9 cellular contexts compared by ENCODE assay signal in the genomic region with DNA sequence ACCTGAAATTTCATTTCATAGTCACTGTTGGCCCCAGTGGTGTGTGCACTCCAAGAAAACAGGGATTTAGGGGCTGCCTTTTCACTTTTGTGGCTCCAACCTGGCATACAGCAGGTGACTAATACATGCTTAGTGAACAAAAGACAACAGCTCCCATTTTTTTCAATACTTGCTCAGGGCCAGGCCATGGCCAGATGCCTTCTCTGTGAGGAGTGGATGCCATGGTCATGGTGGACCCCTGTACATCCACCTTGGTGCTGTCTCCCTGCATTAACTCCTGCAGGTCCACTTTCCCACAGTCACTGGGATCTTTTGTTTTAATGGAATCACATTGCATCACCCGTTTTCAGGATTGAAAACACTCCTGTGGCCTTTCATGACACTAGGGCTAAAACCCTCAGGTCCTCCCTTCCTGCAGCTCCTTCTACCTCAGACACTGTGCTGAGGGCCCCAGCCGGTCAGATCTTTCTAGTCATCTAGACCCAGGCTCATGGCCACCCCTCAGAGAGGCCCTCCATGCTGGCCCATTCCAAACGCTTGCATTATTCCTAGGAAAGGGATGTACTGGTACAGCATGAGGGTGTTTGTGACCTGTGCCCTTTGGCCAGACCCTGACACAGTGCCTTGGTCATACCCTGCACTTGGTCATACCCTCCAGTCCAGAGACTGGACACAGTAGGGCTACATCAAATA. TPM values are rescaled to one million over a fixed set of nuclear protein-coding genes. Genes with fewer than 3 reads are reported as not detected.
DNase-seq lines count a peak whose midpoint lies in the region; ATAC-seq and TF ChIP-seq lines count a peak whose summit lies in the region.
"Had no signal": no experiment of that assay in that cellular context is flagged by ENCODE, and none has a peak within 500 bp of the region (broad histone marks: within the 10 kb centered on the region; RNA-seq: fewer than 3 reads in every experiment).

No MANE protein-coding gene starts in this region.

- WGBS in stomach, 5 donors: 70 to 83% (median 81%) methylated on average over 3 of the region's 3 CpGs

- H3K27me3 ChIP-seq in stomach: no peaks in the 10 kb centered on the region

- no peak for TF ChIP-seq CTCF in stomach (IDR thresholded peaks at IDR 0.05)

- CTCF ChIA-PET in activated CD4-positive, alpha-beta T cell treated with anti-CD3 and anti-CD28 coated beads for 36 hours (lab: Charles Lee): interaction anchor here (0.7 to 1.3 kb wide), 2 partner anchors 14 to 197 kb away, joined by 3 to 4 read pairs; a partner anchor contains a TSS

- TF ChIP-seq POLR2A in stomach (IDR thresholded peaks at IDR 0.05): no peak

- H3K36me3 ChIP-seq in stomach: peaks cover 0 to 31% (median 12%) of the 10 kb centered on the region in 4 donors

- no peak for ATAC-seq in activated CD4-positive, alpha-beta T cell treated with anti-CD3 and anti-CD28 coated beads for 36 hours
- no peak for ATAC-seq in GM18861 (IDR thresholded peaks at IDR 0.05; ENCODE audit: unreplicated experiment)

- H3K4me3 Mint-ChIP-seq in activated CD4-positive, alpha-beta T cell treated with anti-CD3 and anti-CD28 coated beads for 36 hours: peak overlapping the region; percentile 92
- peak overlapping the region; percentile 97 for H3K4me3 Mint-ChIP-seq in activated T-helper 1 cell treated with anti-CD3 and anti-CD28 coated beads, Interleukin-12 subunit alpha, Interleukin-12 subunit beta, Interleukin-2, Interleukin-4 antibody, amounts not matched to agents 30 ng/mL and 10 ng/mL and 1 ng/mL, durations not matched to agents 14 hours and 24 hours and 36 hours

- no peaks in the 10 kb centered on the region for H3K9me3 Mint-ChIP-seq in activated CD4-positive, alpha-beta T cell treated with anti-CD3 and anti-CD28 coated beads for 36 hours (ENCODE audit: low read depth)
- H3K9me3 Mint-ChIP-seq in activated T-helper 1 cell treated with anti-CD3 and anti-CD28 coated beads, Interleukin-12 subunit alpha, Interleukin-12 subunit beta, Interleukin-2, Interleukin-4 antibody, amounts not matched to agents 30 ng/mL and 10 ng/mL and 1 ng/mL, durations not matched to agents 14 hours and 24 hours and 36 hours: no peaks in the 10 kb centered on the region

- peaks cover 27% of the 10 kb centered on the region for H3K36me3 Mint-ChIP-seq in activated CD4-positive, alpha-beta T cell treated with anti-CD3 and anti-CD28 coated beads for 36 hours (ENCODE audit: low read depth)
- H3K36me3 Mint-ChIP-seq in activated T-helper 1 cell treated with anti-CD3 and anti-CD28 coated beads, Interleukin-12 subunit alpha, Interleukin-12 subunit beta, Interleukin-2, Interleukin-4 antibody, amounts not matched to agents 30 ng/mL and 10 ng/mL and 1 ng/mL, durations not matched to agents 14 hours and 24 hours and 36 hours (ENCODE audit: low read depth): peaks cover 18% of the 10 kb centered on the region

- peak overlapping the region; percentile 86 for H3K4me3 ChIP-seq in iPS-18c (ENCODE audit: insufficient read depth, low read depth, low read length)
- peak overlapping the region; percentile 82 to 89 (median 87) for H3K4me3 ChIP-seq in stomach

- H3K9me3 ChIP-seq in iPS-18c (ENCODE audit: control insufficient read depth, insufficient read depth, low read length): peaks cover 2% of the 10 kb centered on the region
- H3K9me3 ChIP-seq in stomach: no peaks in the 10 kb centered on the region

- H3K27me3 Mint-ChIP-seq in activated CD4-positive, alpha-beta T cell treated with anti-CD3 and anti-CD28 coated beads for 36 hours: no peaks in the 10 kb centered on the region
- no peaks in the 10 kb centered on the region for H3K27me3 Mint-ChIP-seq in activated T-helper 1 cell treated with anti-CD3 and anti-CD28 coated beads, Interleukin-12 subunit alpha, Interleukin-12 subunit beta, Interleukin-2, Interleukin-4 antibody, amounts not matched to agents 30 ng/mL and 10 ng/mL and 1 ng/mL, durations not matched to agents 14 hours and 24 hours and 36 hours (ENCODE audit: insufficient read depth)

- TF ChIP-seq EP300 in stomach (IDR thresholded peaks at IDR 0.05): no peak

- POLR2A ChIA-PET in activated CD4-positive, alpha-beta T cell treated with anti-CD3 and anti-CD28 coated beads for 36 hours (lab: Charles Lee): no interaction called here

- peak overlapping the region in 3 of 5 donors; percentile 84 to 92 (median 89) for H3K27ac ChIP-seq in stomach

- H3K4me1 ChIP-seq in stomach: peaks cover 13 to 44% (median 32%) of the 10 kb centered on the region in 4 donors

- intact Hi-C loops in activated CD4-positive, alpha-beta T cell treated with anti-CD3 and anti-CD28 coated beads for 36 hours (cut with DNase I, micrococcal nuclease): loop anchor here in 1 of 2 experiments (2.0 kb wide), 2 partner anchors 33 to 275 kb away; a partner anchor contains a TSS
- intact Hi-C loops in activated T-helper 1 cell treated with anti-CD3 and anti-CD28 coated beads, Interleukin-12 subunit alpha, Interleukin-12 subunit beta, Interleukin-2, Interleukin-4 antibody, amounts not matched to agents 30 ng/mL and 10 ng/mL and 1 ng/mL, durations not matched to agents 14 hours and 24 hours and 36 hours (cut with micrococcal nuclease): loop anchor here (2.0 kb wide), 1 partner anchor 101 kb away; no protein-coding TSS in a partner anchor
- intact Hi-C loops in stomach (cut with DNase I; ENCODE audit: low total_unique reads): loop anchor here (10.0 kb wide), 1 partner anchor 171 kb away; a partner anchor contains a TSS

- peaks cover 33% of the 10 kb centered on the region for H3K4me1 Mint-ChIP-seq in activated CD4-positive, alpha-beta T cell treated with anti-CD3 and anti-CD28 coated beads for 36 hours
- H3K4me1 Mint-ChIP-seq in activated T-helper 1 cell treated with anti-CD3 and anti-CD28 coated beads, Interleukin-12 subunit alpha, Interleukin-12 subunit beta, Interleukin-2, Interleukin-4 antibody, amounts not matched to agents 30 ng/mL and 10 ng/mL and 1 ng/mL, durations not matched to agents 14 hours and 24 hours and 36 hours (ENCODE audit: low read depth): peaks cover 31% of the 10 kb centered on the region

- no peak for DNase-seq in activated CD4-positive, alpha-beta T cell treated with anti-CD3 and anti-CD28 coated beads for 36 hours
- no peak for DNase-seq in activated CD4-positive, alpha-beta T cell treated with anti-CD3 and anti-CD28 coated beads, Interleukin-2, amount 50 U/mL, for 48 hours
- no peak for DNase-seq in activated T-helper 1 cell treated with anti-CD3 and anti-CD28 coated beads, Interleukin-12 subunit alpha, Interleukin-12 subunit beta, Interleukin-2, Interleukin-4 antibody, amounts not matched to agents 30 ng/mL and 10 ng/mL and 1 ng/mL, durations not matched to agents 14 hours and 24 hours and 36 hours (ENCODE audit: low spot score)
- DNase-seq in stomach (no peak), iPS-NIHi7 (ENCODE audit: extremely low spot score) (no peak), NOMO-1 treated with dmso at 0.1 percent for 144 hours (lab: John Stamatoyannopoulos, UW; ENCODE audit: unreplicated experiment) (no peak)
- DNase-seq: AML-193 had no signal

- peak overlapping the region; percentile 89 for H3K27ac Mint-ChIP-seq in activated CD4-positive, alpha-beta T cell treated with anti-CD3 and anti-CD28 coated beads for 36 hours
- H3K27ac Mint-ChIP-seq in activated T-helper 1 cell treated with anti-CD3 and anti-CD28 coated beads, Interleukin-12 subunit alpha, Interleukin-12 subunit beta, Interleukin-2, Interleukin-4 antibody, amounts not matched to agents 30 ng/mL and 10 ng/mL and 1 ng/mL, durations not matched to agents 14 hours and 24 hours and 36 hours: peak overlapping the region; percentile 78

RNA-seq across cellular contexts. Expression of a gene that starts 1.2 kb away (rescaled TPM):
- total RNA-seq in activated CD4-positive, alpha-beta T cell treated with anti-CD3 and anti-CD28 coated beads for 36 hours: 10 to 100 TPM; 73.1 to 73.8 TPM
- total RNA-seq in activated T-helper 1 cell treated with anti-CD3 and anti-CD28 coated beads, Interleukin-12 subunit alpha, Interleukin-12 subunit beta, Interleukin-2, Interleukin-4 antibody, amounts not matched to agents 30 ng/mL and 10 ng/mL and 1 ng/mL, durations not matched to agents 14 hours and 24 hours and 36 hours: 122 and 123 TPM in 2 replicates
- 100 to 1,000 TPM in 1 of 5 donors, 10 to 100 TPM in 3, 1 to 10 TPM in 1; 7.0 to 121 (median 57.6) TPM for total RNA-seq in stomach
- polyA plus RNA-seq in stomach: 100 to 1,000 TPM in 1 of 3 donors, 10 to 100 TPM in 2; 63.4 to 131 (median 77.4) TPM

RNA-seq across cellular contexts. Expression of a gene that starts 11.0 kb away (rescaled TPM):
- total RNA-seq in activated CD4-positive, alpha-beta T cell treated with anti-CD3 and anti-CD28 coated beads for 36 hours: not detected
- total RNA-seq in activated T-helper 1 cell treated with anti-CD3 and anti-CD28 coated beads, Interleukin-12 subunit alpha, Interleukin-12 subunit beta, Interleukin-2, Interleukin-4 antibody, amounts not matched to agents 30 ng/mL and 10 ng/mL and 1 ng/mL, durations not matched to agents 14 hours and 24 hours and 36 hours: not detected in 2 replicates
- not detected for total RNA-seq in stomach
- not detected for polyA plus RNA-seq in stomach

RNA-seq across cellular contexts. Expression of a gene that starts 16.1 kb away (rescaled TPM):
- total RNA-seq in activated CD4-positive, alpha-beta T cell treated with anti-CD3 and anti-CD28 coated beads for 36 hours: not detected
- total RNA-seq in activated T-helper 1 cell treated with anti-CD3 and anti-CD28 coated beads, Interleukin-12 subunit alpha, Interleukin-12 subunit beta, Interleukin-2, Interleukin-4 antibody, amounts not matched to agents 30 ng/mL and 10 ng/mL and 1 ng/mL, durations not matched to agents 14 hours and 24 hours and 36 hours: not detected in 2 replicates
- total RNA-seq in stomach: not detected
- 10 to 100 TPM in 1 of 3 donors, 1 to 10 TPM in 1, not detected in 1; 1.1 to 29.2 TPM for polyA plus RNA-seq in stomach

RNA-seq across cellular contexts. Expression of a gene that starts 19.2 kb away (rescaled TPM):
- total RNA-seq in activated CD4-positive, alpha-beta T cell treated with anti-CD3 and anti-CD28 coated beads for 36 hours: not detected
- total RNA-seq in activated T-helper 1 cell treated with anti-CD3 and anti-CD28 coated beads, Interleukin-12 subunit alpha, Interleukin-12 subunit beta, Interleukin-2, Interleukin-4 antibody, amounts not matched to agents 30 ng/mL and 10 ng/mL and 1 ng/mL, durations not matched to agents 14 hours and 24 hours and 36 hours: not detected in 2 replicates
- total RNA-seq in stomach: 100 to 1,000 TPM in 4 of 5 donors, 1 to 10 TPM in 1; 9.8 to 890 (median 236) TPM
- polyA plus RNA-seq in stomach: 100 to 1,000 TPM; 257 to 357 (median 345) TPM

RNA-seq across cellular contexts. Expression of a gene that starts 30.8 kb away (rescaled TPM):
- 1 to 10 TPM; 1.1 to 1.3 TPM for total RNA-seq in activated CD4-positive, alpha-beta T cell treated with anti-CD3 and anti-CD28 coated beads for 36 hours
- not detected in 2 replicates for total RNA-seq in activated T-helper 1 cell treated with anti-CD3 and anti-CD28 coated beads, Interleukin-12 subunit alpha, Interleukin-12 subunit beta, Interleukin-2, Interleukin-4 antibody, amounts not matched to agents 30 ng/mL and 10 ng/mL and 1 ng/mL, durations not matched to agents 14 hours and 24 hours and 36 hours
- total RNA-seq in stomach: 10 to 100 TPM in 2 of 5 donors, 1 to 10 TPM in 2, not detected in 1; 4.9 to 36.9 (median 20.2) TPM
- 100 to 1,000 TPM in 1 of 3 donors, 10 to 100 TPM in 2; 76.7 to 139 (median 83.6) TPM for polyA plus RNA-seq in stomach
